ENCODE assay signal across 8 cellular contexts in genomic region chr17:3647769-3648540, GRCh38.
DNase-seq lines count a peak whose midpoint lies in the region; ATAC-seq and TF ChIP-seq lines count a peak whose summit lies in the region.

No MANE protein-coding gene starts in this region.

- no peak overlapping the region for H3K9ac ChIP-seq in Loucy (ENCODE audit: low read depth, low read length, poor library complexity, severe bottlenecking)

- H3K4me1 ChIP-seq in Loucy (ENCODE audit: insufficient read depth, low read length, poor library complexity, severe bottlenecking), result no peaks in the 10 kb centered on the region

- no peaks in the 10 kb centered on the region for H3F3A ChIP-seq in Loucy (ENCODE audit: low read depth)

- H3K27me3 ChIP-seq in Loucy (ENCODE audit: insufficient read depth, low read length, poor library complexity, severe bottlenecking), result no peaks in the 10 kb centered on the region

- no peaks in the 10 kb centered on the region for H3K9me2 ChIP-seq in Loucy (replicated peaks; ENCODE audit: low read depth, low read length)

- H3K4me2 ChIP-seq in Loucy (ENCODE audit: low read depth, low read length, poor library complexity, severe bottlenecking), result no peak overlapping the region

- no peak for ATAC-seq in GM21786 (IDR thresholded peaks at IDR 0.05; ENCODE audit: unreplicated experiment)

- no peak overlapping the region for H2AFZ ChIP-seq in Loucy (ENCODE audit: low read length)

- no peaks in the 10 kb centered on the region for H3K36me3 ChIP-seq in Loucy (ENCODE audit: insufficient read depth, low read length)

- no peak overlapping the region for H3K4me3 ChIP-seq in Loucy (ENCODE audit: low read length, poor library complexity, severe bottlenecking)

- DNase-seq in EH (ENCODE audit: low read depth) (peak; percentile 70), fibroblast of peridontal ligament (ENCODE audit: extremely low read depth) (peak; percentile 23), nucleus accumbens (lab: John Stamatoyannopoulos, UW) (peak in 44 of 56 donors; percentile 14 to 78 (median 50)), NCI-H446 treated with DMSO at 0.1 percent for 48 hours (lab: John Stamatoyannopoulos, UW) (no peak), dedifferentiated amniotic fluid mesenchymal stem cell (ENCODE audit: extremely low spot score) (no peak)
- peak; percentile 39 for DNase-seq in activated CD4-positive, alpha-beta T cell treated with anti-CD3 and anti-CD28 coated beads, Interleukin-2, amount 50 U/mL, for 4 hours

- peak; percentile 60 for TF ChIP-seq CTCF in Loucy (conservative IDR thresholded peaks at IDR 0.05; ENCODE audit: low read length)

- H3K9me3 ChIP-seq in Loucy (ENCODE audit: insufficient read depth, low read depth, low read length), result no peaks in the 10 kb centered on the region

- no peaks in the 10 kb centered on the region for H3K79me2 ChIP-seq in Loucy (ENCODE audit: insufficient read depth, low read length)

- H4K20me1 ChIP-seq in Loucy (ENCODE audit: insufficient read depth, low read length, poor library complexity, severe bottlenecking), result no peaks in the 10 kb centered on the region

Comparison
In these comparisons a context has a peak if more than half of its experiments do, and no peak if none do; other contexts are left out.
1. DNase-seq: peak in EH (single experiment), activated CD4-positive, alpha-beta T cell treated with anti-CD3 and anti-CD28 coated beads, Interleukin-2, amount 50 U/mL, for 4 hours (2 of 2), fibroblast of peridontal ligament (single experiment) and nucleus accumbens (44 of 56); none in NCI-H446 treated with DMSO at 0.1 percent for 48 hours (single experiment) and dedifferentiated amniotic fluid mesenchymal stem cell (single experiment).